ENCODE assay signal across 1 cellular context in genomic region chr10:98308602-98309365, GRCh38.
TF ChIP-seq lines count a peak whose summit lies in the region.

No MANE protein-coding gene starts in this region.

TF ChIP-seq in IMR-90, 13 proteins besides CTCF, POLR2A, EP300 and RAD21:
- TF ChIP-seq USF2 (IDR thresholded peaks at IDR 0.05; ENCODE audit: low read depth, low read length) (no peak), MXI1 (IDR thresholded peaks at IDR 0.05; ENCODE audit: borderline replicate concordance, low read depth, low read length) (no peak), FOS (IDR thresholded peaks at IDR 0.05; ENCODE audit: low read depth, low read length) (no peak), ELK1 (IDR thresholded peaks at IDR 0.05; ENCODE audit: borderline replicate concordance, low read depth, low read length) (no peak), RFX5 (IDR thresholded peaks at IDR 0.05; ENCODE audit: low read depth, low read length) (no peak), CEBPB (IDR thresholded peaks at IDR 0.05; ENCODE audit: low read depth, low read length) (no peak), BHLHE40 (IDR thresholded peaks at IDR 0.05; ENCODE audit: low read depth, low read length) (no peak), SMC3 (IDR thresholded peaks at IDR 0.05; ENCODE audit: low read depth, low read length) (no peak), NFE2L2 (IDR thresholded peaks at IDR 0.05; ENCODE audit: low read depth, low read length) (no peak), RCOR1 (IDR thresholded peaks at IDR 0.05; ENCODE audit: insufficient replicate concordance, low read length) (no peak), MAZ (IDR thresholded peaks at IDR 0.05; ENCODE audit: borderline replicate concordance, low read depth, low read length) (no peak), MAFK (IDR thresholded peaks at IDR 0.05; ENCODE audit: low read depth, low read length) (no peak), CHD1 (IDR thresholded peaks at IDR 0.05; ENCODE audit: low read depth, low read length) (no peak)
